27 cellular contexts compared by ENCODE assay signal in genomic region chr6:53369876-53370515, GRCh38. TPM values are rescaled to one million over a fixed set of nuclear protein-coding genes. Genes with fewer than 3 reads are reported as not detected.
A peak's percentile ranks its signal among the peaks of the same experiment; 100 is the strongest.
DNase-seq lines count a peak whose midpoint lies in the region; ATAC-seq, FAIRE-seq and TF ChIP-seq lines count a peak whose summit lies in the region.
"Had no signal": no experiment of that assay in that cellular context is flagged by ENCODE, and none has a peak within 500 bp of the region (broad histone marks: within the 10 kb centered on the region; RNA-seq: fewer than 3 reads in every experiment).

No MANE protein-coding gene starts in this region.

- CTCF ChIA-PET in A549 (lab: Yijun Ruan, JAX) (no interaction called here), Caco-2 (lab: Charles Lee) (no interaction called here)

- peaks cover 13% of the 10 kb centered on the region for H3K4me1 Mint-ChIP-seq in Caco-2 (ENCODE audit: low read depth, unreplicated experiment)
- H3K4me1 Mint-ChIP-seq in effector memory CD8-positive, alpha-beta T cell (ENCODE audit: low read depth in 2 of 2), result no peaks in the 10 kb centered on the region
- H3K4me1 Mint-ChIP-seq: activated CD4-positive, alpha-beta T cell treated with anti-CD3 and anti-CD28 coated beads, Interleukin-2, amount 10 ng/mL, durations not matched to agents 7 days and 5 days; CD14-positive monocyte had no signal

- H3K36me3 ChIP-seq in Caco-2 (ENCODE audit: control insufficient read depth, insufficient read depth, low read length), result no peaks in the 10 kb centered on the region
- H3K36me3 ChIP-seq: cardiac muscle cell, neural progenitor cell, sigmoid colon, tibial artery, WERI-Rb-1 had no signal

- ATAC-seq in A549 (no peak), HG02973 (IDR thresholded peaks at IDR 0.05; ENCODE audit: unreplicated experiment) (no peak)
- peak; percentile 29 for ATAC-seq in effector memory CD8-positive, alpha-beta T cell (replicated peaks)
- no peak for ATAC-seq in activated CD4-positive, CD25-positive, alpha-beta regulatory T cell treated with anti-CD3 and anti-CD28 coated beads, Interleukin-2, amount 50 U/mL, for 24 hours
- ATAC-seq: activated T-helper 17 cell treated with anti-CD3 and anti-CD28 coated beads, Interleukin-2, amount 50 U/mL, for 72 hours had no signal

- H3K4me2 ChIP-seq in A549, result peak overlapping the region; percentile 46
- H3K4me2 ChIP-seq: neural progenitor cell had no signal

- H3K36me3 Mint-ChIP-seq in Caco-2 (ENCODE audit: insufficient read depth, unreplicated experiment), result peaks cover 7% of the 10 kb centered on the region
- H3K36me3 Mint-ChIP-seq in effector memory CD8-positive, alpha-beta T cell (ENCODE audit: insufficient read depth), result no peaks in the 10 kb centered on the region
- H3K36me3 Mint-ChIP-seq: CD14-positive monocyte, neural progenitor cell had no signal

- peak overlapping the region in 1 of 2 experiments; percentile 42; a peak in 1 of 6 replicates for H3K27ac ChIP-seq in A549
- H3K27ac ChIP-seq: cardiac muscle cell, neural progenitor cell, sigmoid colon, tibial artery, WERI-Rb-1 had no signal

- no peak for FAIRE-seq in A549 (lab: Jason Lieb, UNC)
- FAIRE-seq: endometrium, kidney had no signal

- TF ChIP-seq POLR2A in A549 (IDR thresholded peaks at IDR 0.05; ENCODE audit: low read length), result no peak

- BruUV-seq in Caco-2 (replicated peaks; lab: Mats Ljungman, UMichigan), result no TSS peak

- H3K27ac Mint-ChIP-seq in Caco-2 (ENCODE audit: unreplicated experiment), result no peak overlapping the region
- no peak overlapping the region for H3K27ac Mint-ChIP-seq in effector memory CD8-positive, alpha-beta T cell
- H3K27ac Mint-ChIP-seq: activated CD4-positive, alpha-beta T cell treated with anti-CD3 and anti-CD28 coated beads, Interleukin-2, amount 10 ng/mL, durations not matched to agents 7 days and 5 days; activated naive CD4-positive, alpha-beta T cell treated with anti-CD3 and anti-CD28 coated beads, Interleukin-2, amount 50 U/mL, for 24 hours; activated T-helper 17 cell treated with anti-CD3 and anti-CD28 coated beads, Interleukin-2, amount 50 U/mL, for 72 hours; neural progenitor cell; stimulated activated naive CD8-positive, alpha-beta T cell treated with anti-CD3 and anti-CD28 coated beads, Interleukin-15, Interleukin-2, amounts not matched to agents 100 ng/mL and 50 ng/mL, for 24 hours had no signal

- no peak for DNase-seq in A549 (ENCODE audit: low read depth in 1 of 2, low spot score in 1 of 2)
- peak in 1 of 2 experiments; percentile 25 for DNase-seq in Caco-2
- peak; percentile 13 for DNase-seq in NCI-H2196 treated with DMSO at 0.1 percent for 48 hours (lab: John Stamatoyannopoulos, UW; ENCODE audit: unreplicated experiment)
- DNase-seq in effector memory CD8-positive, alpha-beta T cell, result no peak
- no peak for DNase-seq in NCI-H2081 (lab: John Stamatoyannopoulos, UW)
- DNase-seq in activated CD4-positive, alpha-beta T cell treated with anti-CD3 and anti-CD28 coated beads, Interleukin-2, amount 50 U/mL, for 1 hour, result no peak
- DNase-seq: activated CD4-positive, alpha-beta T cell treated with anti-CD3 and anti-CD28 coated beads, Interleukin-2, amount 10 ng/mL, durations not matched to agents 7 days and 5 days; anterior cingulate cortex; cortex of kidney; KG1; kidney; NCI-H187; posterior cingulate gyrus; RPMI8226; sigmoid colon; tibial artery; WERI-Rb-1 had no signal

- TF ChIP-seq RAD21 in A549 (conservative IDR thresholded peaks at IDR 0.05 in 1 of 2, IDR thresholded peaks at IDR 0.05 in 1 of 2), result no peak

- H3K4me1 ChIP-seq in A549 (peaks cover 7% of the 10 kb centered on the region; the same call in 1 of the 3 replicates), Caco-2 (peaks cover 11% of the 10 kb centered on the region)
- H3K4me1 ChIP-seq: neural progenitor cell, sigmoid colon, tibial artery had no signal

- H3K27me3 ChIP-seq in Caco-2 (replicated peaks; ENCODE audit: control insufficient read depth, insufficient read depth, low read length), result no peaks in the 10 kb centered on the region; the same call in 1 of the 2 replicates
- H3K27me3 ChIP-seq: cardiac muscle cell, neural progenitor cell, sigmoid colon, tibial artery had no signal

- intact Hi-C loops in Caco-2 (cut with micrococcal nuclease; ENCODE audit: unreplicated experiment), result no loop called here

- no peaks in the 10 kb centered on the region for H3K9me3 ChIP-seq in A549
- no peaks in the 10 kb centered on the region for H3K9me3 ChIP-seq in Caco-2
- H3K9me3 ChIP-seq: sigmoid colon, tibial artery had no signal

- TF ChIP-seq EP300 in A549 (IDR thresholded peaks at IDR 0.05), result no peak

- H3K4me3 ChIP-seq in A549, result no peak overlapping the region
- H3K4me3 ChIP-seq in Caco-2 (ENCODE audit: low read depth, low read length), result no peak overlapping the region
- H3K4me3 ChIP-seq: cardiac muscle cell, lung, neural progenitor cell, sigmoid colon, tibial artery had no signal

- 37% methylated on average over 6 of the region's 6 CpGs for WGBS in A549 (ENCODE audit: missing lambda C conversion rate)

- peak overlapping the region; percentile 6 for H3K4me3 Mint-ChIP-seq in Caco-2 (ENCODE audit: unreplicated experiment)
- H3K4me3 Mint-ChIP-seq in effector memory CD8-positive, alpha-beta T cell, result no peak overlapping the region
- H3K4me3 Mint-ChIP-seq: activated CD4-positive, alpha-beta T cell treated with anti-CD3 and anti-CD28 coated beads, Interleukin-2, amount 10 ng/mL, durations not matched to agents 7 days and 5 days; activated naive CD4-positive, alpha-beta T cell treated with anti-CD3 and anti-CD28 coated beads, Interleukin-2, amount 50 U/mL, for 24 hours; activated T-helper 17 cell treated with anti-CD3 and anti-CD28 coated beads, Interleukin-2, amount 50 U/mL, for 72 hours; CD14-positive monocyte; neural progenitor cell; stimulated activated naive CD8-positive, alpha-beta T cell treated with anti-CD3 and anti-CD28 coated beads, Interleukin-15, Interleukin-2, amounts not matched to agents 100 ng/mL and 50 ng/mL, for 24 hours had no signal

- TF ChIP-seq CTCF in A549 (IDR thresholded peaks at IDR 0.05), result no peak
- no peak for TF ChIP-seq CTCF in Caco-2 (IDR thresholded peaks at IDR 0.05; ENCODE audit: insufficient read depth in 1 of 2, low read depth in 1 of 2, low read length in 1 of 2, severe bottlenecking in 1 of 2, unreplicated experiment in 1 of 2)

- H3K9me3 Mint-ChIP-seq in Caco-2 (ENCODE audit: unreplicated experiment), result peaks cover 14% of the 10 kb centered on the region
- H3K9me3 Mint-ChIP-seq in effector memory CD8-positive, alpha-beta T cell, result no peaks in the 10 kb centered on the region
- H3K9me3 Mint-ChIP-seq: activated naive CD4-positive, alpha-beta T cell treated with anti-CD3 and anti-CD28 coated beads, Interleukin-2, amount 50 U/mL, for 24 hours; activated T-helper 17 cell treated with anti-CD3 and anti-CD28 coated beads, Interleukin-2, amount 50 U/mL, for 72 hours had no signal

- peaks cover 6% of the 10 kb centered on the region for H3K27me3 Mint-ChIP-seq in Caco-2 (ENCODE audit: insufficient read depth, unreplicated experiment)
- H3K27me3 Mint-ChIP-seq in effector memory CD8-positive, alpha-beta T cell, result peaks cover 0 to 8% of the 10 kb centered on the region in 2 donors
- H3K27me3 Mint-ChIP-seq: activated naive CD4-positive, alpha-beta T cell treated with anti-CD3 and anti-CD28 coated beads, Interleukin-2, amount 50 U/mL, for 24 hours; activated T-helper 17 cell treated with anti-CD3 and anti-CD28 coated beads, Interleukin-2, amount 50 U/mL, for 72 hours; stimulated activated naive CD8-positive, alpha-beta T cell treated with anti-CD3 and anti-CD28 coated beads, Interleukin-15, Interleukin-2, amounts not matched to agents 100 ng/mL and 50 ng/mL, for 24 hours had no signal

- POLR2A ChIA-PET in A549 (lab: Yijun Ruan, JAX) (interaction anchor here (1.1 kb wide), 1 partner anchor 10 kb away, joined by 3 read pairs; no protein-coding TSS in a partner anchor), Caco-2 (lab: Charles Lee) (interaction anchor here (0.5 kb wide), 1 partner anchor 10 kb away, joined by 3 read pairs; no protein-coding TSS in a partner anchor)

TF ChIP-seq in A549, 52 proteins besides CTCF, POLR2A, EP300 and RAD21:
- no peak for TF ChIP-seq KDM5A (IDR thresholded peaks at IDR 0.05)

RNA-seq across cellular contexts. Expression of gene ELOVL5, which starts 21.2 kb away (rescaled TPM):
- polyA plus RNA-seq in A549 (2011; rRNA removed) (84.6 and 90.9 TPM in 2 replicates), A549 (2017; fragmentation: RNase III; extraction: RNeasy Plus Mini Kit Qiagen cat#74134 plus additional on column Dnase treatment) (82.1 to 95.4 TPM (median 94.5 TPM) in 3 replicates)
- 22.0 and 29.7 TPM in 2 replicates for polyA plus RNA-seq in A549 (2012; cell fraction: cytosol; rRNA removed)
- 25.0 and 36.3 TPM in 2 replicates for polyA plus RNA-seq in A549 (2012; cell fraction: nucleus; rRNA removed)
- 80.0 and 86.8 TPM in 2 replicates for polyA minus RNA-seq in A549 (2011; rRNA and poly(A)+ RNA removed)
- total RNA-seq in Caco-2 (2022), result 70.4 and 75.6 TPM in 2 replicates
